8 cellular contexts compared by ENCODE assay signal in the genomic region with DNA sequence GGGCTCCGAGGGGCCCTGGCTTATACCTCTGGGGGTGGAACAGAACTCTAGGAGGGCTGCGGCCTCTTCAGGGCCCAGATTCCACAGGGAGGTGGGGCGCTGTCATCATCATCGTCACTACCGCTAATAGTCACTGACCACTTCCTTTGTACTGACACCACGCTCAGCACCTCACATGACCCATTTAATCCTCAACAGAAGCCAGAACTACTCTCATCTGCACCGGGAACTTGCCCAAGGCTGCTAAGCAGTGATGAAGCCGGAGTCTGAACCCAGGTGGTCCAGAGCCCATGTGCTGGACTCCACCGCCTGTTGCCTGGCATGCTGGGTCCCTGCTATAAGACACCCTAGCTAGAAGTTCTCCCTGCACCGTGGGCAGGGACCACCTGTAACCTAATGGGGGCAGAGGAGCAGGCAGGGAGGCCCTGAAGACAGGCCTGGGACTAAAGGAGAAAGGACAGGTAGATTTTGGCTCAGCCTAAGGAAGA. TPM values are rescaled to one million over a fixed set of nuclear protein-coding genes. Genes with fewer than 3 reads are reported as not detected.
DNase-seq lines count a peak whose midpoint lies in the region; ATAC-seq and TF ChIP-seq lines count a peak whose summit lies in the region.

No MANE protein-coding gene starts in this region.

- H3K9me3 Mint-ChIP-seq in natural killer cell, result no peaks in the 10 kb centered on the region

- peaks cover 23 to 48% of the 10 kb centered on the region in 2 donors for H3K4me1 Mint-ChIP-seq in natural killer cell

- no peaks in the 10 kb centered on the region for H3K27me3 ChIP-seq in colonic mucosa

- H3K36me3 ChIP-seq in colonic mucosa, result no peaks in the 10 kb centered on the region

- intact Hi-C loops in colonic mucosa (cut with DNase I), result no loop called here
- intact Hi-C loops in natural killer cell (cut with micrococcal nuclease), result loop anchor here (1.0 kb wide), 1 partner anchor 48 kb away; a partner anchor contains a TSS

- H3K4me3 Mint-ChIP-seq in natural killer cell, result peak overlapping the region; percentile 85

- DNase-seq in ELR (ENCODE audit: low read depth) (peak; percentile 98), RPMI7951 (ENCODE audit: low read depth) (peak; percentile 76), colonic mucosa (no peak), natural killer cell (peak; percentile 71), NCI-H2227 (lab: John Stamatoyannopoulos, UW; ENCODE audit: unreplicated experiment) (no peak), KG1 (lab: John Stamatoyannopoulos, UW) (no peak), NCI-H345 treated with DMSO at 0.1 percent for 48 hours (lab: John Stamatoyannopoulos, UW; ENCODE audit: unreplicated experiment) (no peak)

- TF ChIP-seq CTCF in colonic mucosa (IDR thresholded peaks at IDR 0.05) (no peak), natural killer cell (IDR thresholded peaks at IDR 0.05) (no peak)

- H3K36me3 Mint-ChIP-seq in natural killer cell, result no peaks in the 10 kb centered on the region

- ATAC-seq in natural killer cell (peak; percentile 68 to 87 (median 68)), GM21360 (IDR thresholded peaks at IDR 0.05; ENCODE audit: unreplicated experiment) (no peak)

- H3K4me1 ChIP-seq in colonic mucosa, result peaks cover 4% of the 10 kb centered on the region

- H3K9me3 ChIP-seq in colonic mucosa, result no peaks in the 10 kb centered on the region

- no peak overlapping the region for H3K4me3 ChIP-seq in colonic mucosa

- peak overlapping the region in 1 of 2 donors; percentile 21 for H3K9ac ChIP-seq in colonic mucosa (ENCODE audit: low read depth in 2 of 2, low read length in 2 of 2)

- no peaks in the 10 kb centered on the region for H3K27me3 Mint-ChIP-seq in natural killer cell (ENCODE audit: low read depth in 2 of 2)

- H3K27ac ChIP-seq in colonic mucosa, result peak overlapping the region; percentile 36

- peak overlapping the region; percentile 97 to 99 for H3K27ac Mint-ChIP-seq in natural killer cell

RNA-seq across cellular contexts. Expression of a gene that starts 12.0 kb away (rescaled TPM):
- 0.78 TPM in 1 of 2 replicates, not detected in the other for total RNA-seq in RPMI7951 (2014; rRNA removed; shearing (Covaris generic))
- 10 to 100 TPM; 25.9 to 35.0 TPM for total RNA-seq in colonic mucosa
- total RNA-seq in natural killer cell, result 100 to 1,000 TPM; 269 to 279 (median 277) TPM

RNA-seq across cellular contexts. Expression of a gene that starts 22.9 kb away (rescaled TPM):
- 21.9 and 24.9 TPM in 2 replicates for total RNA-seq in RPMI7951 (2014; rRNA removed; shearing (Covaris generic))
- total RNA-seq in colonic mucosa, result 100 to 1,000 TPM in 1 of 2 donors, 10 to 100 TPM in 1; 69.8 to 102 TPM
- 100 to 1,000 TPM in 1 of 3 donors, 10 to 100 TPM in 2; 81.1 to 106 (median 95.2) TPM for total RNA-seq in natural killer cell

RNA-seq across cellular contexts. Expression of a gene that starts 46.2 kb away (rescaled TPM):
- total RNA-seq in RPMI7951 (2014; rRNA removed; shearing (Covaris generic)), result 13.6 and 15.9 TPM in 2 replicates
- total RNA-seq in colonic mucosa, result 10 to 100 TPM; 33.7 to 71.5 TPM
- 1 to 10 TPM; 1.2 to 2.5 (median 2.0) TPM for total RNA-seq in natural killer cell

RNA-seq across cellular contexts. Expression of a gene that starts 47.6 kb away (rescaled TPM):
- total RNA-seq in RPMI7951 (2014; rRNA removed; shearing (Covaris generic)), result 15.6 and 16.0 TPM in 2 replicates
- total RNA-seq in colonic mucosa (10 to 100 TPM; 18.4 to 26.0 TPM), natural killer cell (10 to 100 TPM; 44.2 to 51.3 (median 44.5) TPM)

Comparison
In these comparisons a context has a peak if more than half of its experiments do, and no peak if none do; other contexts are left out.
1. DNase-seq: peak in ELR (single experiment), RPMI7951 (single experiment) and natural killer cell (single experiment); none in colonic mucosa (single experiment), NCI-H2227 (single experiment), KG1 (single experiment) and NCI-H345 treated with DMSO at 0.1 percent for 48 hours (single experiment).
2. RNA of a gene that starts 12.0 kb away (total RNA-seq): 269 to 279 TPM in natural killer cell and 25.9 to 35.0 TPM in colonic mucosa; 0.78 TPM in RPMI7951; every median in the first group is over 10 times any median in the second.